In genomic region chr12:93502802-93503623, GRCh38 we compare ENCODE assay signal across 8 cellular contexts.
DNase-seq lines count a peak whose midpoint lies in the region; FAIRE-seq and TF ChIP-seq lines count a peak whose summit lies in the region.

No MANE protein-coding gene starts in this region.

- DNase-seq in NOMO-1 treated with DMSO at 0.1 percent for 48 hours (lab: John Stamatoyannopoulos, UW; ENCODE audit: unreplicated experiment), result peak; percentile 20
- peak; percentile 42 for DNase-seq in activated T-cell treated with anti-CD3 and anti-CD28 coated beads for 24 hours (ENCODE audit: low read depth)
- DNase-seq in fibroblast of mammary gland (ENCODE audit: low read depth), result peak; percentile 55
- DNase-seq in putamen (ENCODE audit: low spot score), result peak; percentile 31
- no peak for DNase-seq in iPS-NIHi7 (ENCODE audit: extremely low spot score)
- DNase-seq in NCI-H1048 (lab: John Stamatoyannopoulos, UW), result no peak

- FAIRE-seq in A204.1 (lab: Jason Lieb, UNC), result peak; percentile 82

- TF ChIP-seq CTCF in GM12872 (IDR thresholded peaks at IDR 0.05; ENCODE audit: insufficient read depth, low read depth, low read length), result peak; percentile 68
- peak; percentile 80 for TF ChIP-seq CTCF in fibroblast of mammary gland (conservative IDR thresholded peaks at IDR 0.05; ENCODE audit: control insufficient read depth, insufficient read depth, low read depth, low read length)

- no peak overlapping the region for H3K4me3 ChIP-seq in fibroblast of mammary gland (ENCODE audit: control insufficient read depth, low read depth, low read length)

Comparison
In these comparisons a context has a peak if more than half of its experiments do, and no peak if none do; other contexts are left out.
1. DNase-seq: peak in NOMO-1 treated with DMSO at 0.1 percent for 48 hours (single experiment), activated T-cell treated with anti-CD3 and anti-CD28 coated beads for 24 hours (single experiment), fibroblast of mammary gland (single experiment) and putamen (single experiment); none in iPS-NIHi7 (single experiment) and NCI-H1048 (single experiment).